Comparison of ENCODE assay signal across 12 cellular contexts in the genomic region with DNA sequence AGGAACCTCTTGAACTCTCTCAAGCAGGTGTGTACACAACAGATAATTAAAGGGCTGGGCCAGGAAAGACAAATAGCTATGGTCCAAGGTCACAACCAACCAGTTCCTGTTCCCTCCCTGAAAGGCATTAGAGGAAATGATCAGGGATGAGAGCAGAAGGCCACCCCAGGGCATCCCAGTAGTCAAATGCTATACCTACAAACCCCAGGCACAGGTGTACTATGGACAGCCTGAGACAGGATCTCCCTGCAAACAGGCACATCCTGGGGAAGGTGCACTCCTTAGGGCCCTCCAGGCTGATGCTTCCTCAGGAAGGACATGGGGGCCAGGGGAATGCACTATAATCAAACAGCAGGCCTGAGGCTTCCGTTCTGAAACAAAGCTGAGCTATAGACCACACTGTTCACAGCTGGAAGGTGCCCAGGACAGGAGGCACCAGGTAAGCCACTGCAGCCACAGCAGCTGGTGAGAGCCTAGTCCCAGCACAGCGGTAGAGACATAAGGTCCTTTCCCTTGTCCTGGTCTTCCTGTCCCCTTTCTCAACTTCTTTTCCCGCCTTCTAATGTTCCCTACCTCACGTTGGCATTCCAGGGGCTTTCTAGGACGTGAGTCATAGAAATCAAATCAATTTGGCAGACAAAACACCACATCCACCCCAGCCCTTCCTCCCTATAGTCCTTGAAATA. TPM values are rescaled to one million over a fixed set of nuclear protein-coding genes. Genes with fewer than 3 reads are reported as not detected.
DNase-seq lines count a peak whose midpoint lies in the region; TF ChIP-seq lines count a peak whose summit lies in the region.
"Had no signal": no experiment of that assay in that cellular context is flagged by ENCODE, and none has a peak within 500 bp of the region (broad histone marks: within the 10 kb centered on the region; RNA-seq: fewer than 3 reads in every experiment).

No MANE protein-coding gene starts in this region.

- H3K27ac Mint-ChIP-seq in activated CD4-positive, alpha-beta T cell treated with anti-CD3 and anti-CD28 coated beads, Interleukin-2, amount 10 ng/mL, durations not matched to agents 24 days and 14 days: no peak overlapping the region
- H3K27ac Mint-ChIP-seq: activated T-helper 17 cell treated with anti-CD3 and anti-CD28 coated beads, Interleukin-2, amount 50 U/mL, for 72 hours had no signal

- peak; percentile 58 to 63 for TF ChIP-seq RAD21 in liver (IDR thresholded peaks at IDR 0.05)

- H3K27me3 Mint-ChIP-seq in activated CD4-positive, alpha-beta T cell treated with anti-CD3 and anti-CD28 coated beads, Interleukin-2, amount 10 ng/mL, durations not matched to agents 24 days and 14 days: no peaks in the 10 kb centered on the region
- H3K27me3 Mint-ChIP-seq: activated T-helper 17 cell treated with anti-CD3 and anti-CD28 coated beads, Interleukin-2, amount 50 U/mL, for 72 hours had no signal

- no peak for TF ChIP-seq CTCF in mammary epithelial cell (conservative IDR thresholded peaks at IDR 0.05 in 1 of 2, IDR thresholded peaks at IDR 0.05 in 1 of 2; ENCODE audit: extremely low read depth in 1 of 2, insufficient read depth in 1 of 2, low read depth in 1 of 2, low read length in 2 of 2)
- TF ChIP-seq CTCF in liver (IDR thresholded peaks at IDR 0.05; ENCODE audit: low read depth, low read length, missing input control): no peak

- CTCF ChIA-PET in mammary epithelial cell (lab: Charles Lee; ENCODE audit: low non-redundant PET): no interaction called here

- BruUV-seq in mammary epithelial cell (replicated peaks; lab: Mats Ljungman, UMichigan): no TSS peak

- H3K4me1 ChIP-seq in BLaER1 (peaks cover 16% of the 10 kb centered on the region), mammary epithelial cell (ENCODE audit: insufficient read depth, low read length) (no peaks in the 10 kb centered on the region), liver (ENCODE audit: control insufficient read depth in 4 of 4, insufficient read depth in 4 of 4, low read length in 3 of 4) (peaks cover 0 to 33% (median 25%) of the 10 kb centered on the region in 4 donors)
- H3K4me1 ChIP-seq: sigmoid colon had no signal

- H4K20me1 ChIP-seq in BLaER1: peaks cover 27% of the 10 kb centered on the region; the same call in 1 of the 2 replicates
- no peaks in the 10 kb centered on the region for H4K20me1 ChIP-seq in mammary epithelial cell (ENCODE audit: insufficient read depth, low read length)

- H3K27me3 ChIP-seq in BLaER1 (no peaks in the 10 kb centered on the region), mammary epithelial cell (ENCODE audit: insufficient read depth, low read length) (no peaks in the 10 kb centered on the region), liver (ENCODE audit: control insufficient read depth in 4 of 4, insufficient read depth in 4 of 4, low read length in 3 of 4) (no peaks in the 10 kb centered on the region)
- H3K27me3 ChIP-seq: sigmoid colon had no signal

- no peak overlapping the region for H2AFZ ChIP-seq in mammary epithelial cell (ENCODE audit: low read depth, low read length)

- no peaks in the 10 kb centered on the region for H3K79me2 ChIP-seq in mammary epithelial cell (ENCODE audit: insufficient read depth, low read length)

- H3K4me3 Mint-ChIP-seq in activated CD4-positive, alpha-beta T cell treated with anti-CD3 and anti-CD28 coated beads, Interleukin-2, amount 10 ng/mL, durations not matched to agents 24 days and 14 days: no peak overlapping the region
- H3K4me3 Mint-ChIP-seq: activated T-helper 17 cell treated with anti-CD3 and anti-CD28 coated beads, Interleukin-2, amount 50 U/mL, for 72 hours had no signal

- H3K4me1 Mint-ChIP-seq in activated CD4-positive, alpha-beta T cell treated with anti-CD3 and anti-CD28 coated beads, Interleukin-2, amount 10 ng/mL, durations not matched to agents 24 days and 14 days: peaks cover 24% of the 10 kb centered on the region

- no peaks in the 10 kb centered on the region for H3K9me3 Mint-ChIP-seq in activated CD4-positive, alpha-beta T cell treated with anti-CD3 and anti-CD28 coated beads, Interleukin-2, amount 10 ng/mL, durations not matched to agents 24 days and 14 days
- H3K9me3 Mint-ChIP-seq: activated T-helper 17 cell treated with anti-CD3 and anti-CD28 coated beads, Interleukin-2, amount 50 U/mL, for 72 hours had no signal

- dilution Hi-C loops in mammary epithelial cell (cut with HindIII; ENCODE audit: low sequenced_read_pairs): no loop called here

- 75% methylated on average over 5 of the region's 5 CpGs for WGBS in mammary epithelial cell (ENCODE audit: low coverage, missing lambda C conversion rate)
- WGBS in liver: 57% methylated on average over 5 of the region's 5 CpGs

- H3K9me3 ChIP-seq in BLaER1 (no peaks in the 10 kb centered on the region), mammary epithelial cell (replicated peaks; ENCODE audit: insufficient read depth, low read length) (no peaks in the 10 kb centered on the region), liver (ENCODE audit: control insufficient read depth in 4 of 4, low read length in 3 of 4) (no peaks in the 10 kb centered on the region)
- H3K9me3 ChIP-seq: sigmoid colon had no signal

- H3K27ac ChIP-seq in BLaER1 (peak overlapping the region; percentile 10; the same call in 1 of the 2 replicates), mammary epithelial cell (ENCODE audit: insufficient read depth, low read depth, low read length) (no peak overlapping the region), liver (ENCODE audit: low read depth in 1 of 2, low read length in 2 of 2) (peak overlapping the region; percentile 11 to 67)

- H3K36me3 Mint-ChIP-seq in activated CD4-positive, alpha-beta T cell treated with anti-CD3 and anti-CD28 coated beads, Interleukin-2, amount 10 ng/mL, durations not matched to agents 24 days and 14 days (ENCODE audit: low read depth): peaks cover 69% of the 10 kb centered on the region

- intact Hi-C loops in mammary epithelial cell (cut with micrococcal nuclease): no loop called here
- intact Hi-C loops in activated CD4-positive, alpha-beta T cell treated with anti-CD3 and anti-CD28 coated beads, Interleukin-2, amount 10 ng/mL, durations not matched to agents 24 days and 14 days (cut with micrococcal nuclease): no loop called here

- H3K4me3 ChIP-seq in BLaER1 (no peak overlapping the region), mammary epithelial cell (replicated peaks in 1 of 3; ENCODE audit: insufficient read depth in 1 of 3, low read depth in 2 of 3, low read length in 3 of 3) (no peak overlapping the region), liver (ENCODE audit: low read depth in 1 of 3, low read length in 3 of 3) (no peak overlapping the region)
- H3K4me3 ChIP-seq: sigmoid colon had no signal

- H3K9ac ChIP-seq in BLaER1 (no peak overlapping the region), mammary epithelial cell (ENCODE audit: insufficient read depth, low read length) (no peak overlapping the region), liver (ENCODE audit: low read depth in 1 of 2, low read length in 2 of 2) (no peak overlapping the region)

- H3K4me2 ChIP-seq in BLaER1 (peak overlapping the region; percentile 52), mammary epithelial cell (ENCODE audit: insufficient read depth, low read depth, low read length) (no peak overlapping the region)

- in situ Hi-C loops in mammary epithelial cell (cut with MboI; ENCODE audit: low sequenced_read_pairs in 2 of 2): no loop called here

- peaks cover 72% of the 10 kb centered on the region for H3K36me3 ChIP-seq in BLaER1
- no peaks in the 10 kb centered on the region for H3K36me3 ChIP-seq in mammary epithelial cell (ENCODE audit: insufficient read depth, low read length)
- peaks cover 0 to under 1% (median 0%) of the 10 kb centered on the region in 4 donors for H3K36me3 ChIP-seq in liver (ENCODE audit: control insufficient read depth in 4 of 4, insufficient read depth in 3 of 4, low read depth in 1 of 4, low read length in 3 of 4)

- DNase-seq in NCI-H1417 treated with DMSO at 0.1 percent for 48 hours (lab: John Stamatoyannopoulos, UW): peak; percentile 11
- peak; percentile 5 for DNase-seq in mammary epithelial cell
- DNase-seq in UCSD-AML1 (lab: John Stamatoyannopoulos, UW; ENCODE audit: unreplicated experiment): no peak
- no peak for DNase-seq in middle frontal gyrus (ENCODE audit: extremely low spot score, low spot score)
- DNase-seq in stimulated activated CD4-positive, alpha-beta T cell treated with anti-CD3 and anti-CD28 coated beads, Interleukin-4, amount 100 ng/mL, for 4 hours: no peak
- DNase-seq in activated CD4-positive, alpha-beta T cell treated with anti-CD3 and anti-CD28 coated beads, Interleukin-2, amount 10 ng/mL, durations not matched to agents 24 days and 14 days: no peak
- DNase-seq: AML-193, HCEC 1CT, sigmoid colon had no signal

TF ChIP-seq in liver, 16 proteins besides CTCF, POLR2A, EP300 and RAD21 (continues in another document):
- TF ChIP-seq HNF4G (IDR thresholded peaks at IDR 0.05) (peak; percentile 95), JUND (IDR thresholded peaks at IDR 0.05) (peak; percentile 75 to 86), SP1 (IDR thresholded peaks at IDR 0.05) (peak; percentile 98)
- TF ChIP-seq, protein P1, sequence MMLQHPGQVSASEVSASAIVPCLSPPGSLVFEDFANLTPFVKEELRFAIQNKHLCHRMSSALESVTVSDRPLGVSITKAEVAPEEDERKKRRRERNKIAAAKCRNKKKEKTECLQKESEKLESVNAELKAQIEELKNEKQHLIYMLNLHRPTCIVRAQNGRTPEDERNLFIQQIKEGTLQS (IDR thresholded peaks at IDR 0.05): peak; percentile 59

RNA-seq across cellular contexts. Expression of gene PARP12, which starts 13.3 kb away (rescaled TPM):
- 10 to 100 TPM; 16.0 to 19.3 TPM for total RNA-seq in mammary epithelial cell
- 13.7 TPM for polyA plus RNA-seq in mammary epithelial cell
- polyA minus RNA-seq in mammary epithelial cell: 21.9 TPM
- total RNA-seq in liver: 10 to 100 TPM; 25.9 to 32.7 TPM
- 10 to 100 TPM; 13.3 to 13.8 TPM for polyA plus RNA-seq in liver
- 53.3 and 55.9 TPM in 2 replicates for total RNA-seq in activated CD4-positive, alpha-beta T cell treated with anti-CD3 and anti-CD28 coated beads, Interleukin-2, amount 10 ng/mL, durations not matched to agents 24 days and 14 days

Comparison
In these comparisons a context has a peak if more than half of its experiments do, and no peak if none do; other contexts are left out.
1. DNase-seq: peak in NCI-H1417 treated with DMSO at 0.1 percent for 48 hours (single experiment) and mammary epithelial cell (single experiment); none in UCSD-AML1 (single experiment), middle frontal gyrus (single experiment), stimulated activated CD4-positive, alpha-beta T cell treated with anti-CD3 and anti-CD28 coated beads, Interleukin-4, amount 100 ng/mL, for 4 hours (0 of 2) and activated CD4-positive, alpha-beta T cell treated with anti-CD3 and anti-CD28 coated beads, Interleukin-2, amount 10 ng/mL, durations not matched to agents 24 days and 14 days (single experiment).